1 cellular context compared by ENCODE assay signal in genomic region chr2:128178650-128179460, GRCh38.
TF ChIP-seq lines count a peak whose summit lies in the region.

No MANE protein-coding gene starts in this region.

TF ChIP-seq in HepG2, 621 proteins besides CTCF, POLR2A, EP300 and RAD21 (continued from another document and continues in another):
- TF ChIP-seq, protein P1, sequence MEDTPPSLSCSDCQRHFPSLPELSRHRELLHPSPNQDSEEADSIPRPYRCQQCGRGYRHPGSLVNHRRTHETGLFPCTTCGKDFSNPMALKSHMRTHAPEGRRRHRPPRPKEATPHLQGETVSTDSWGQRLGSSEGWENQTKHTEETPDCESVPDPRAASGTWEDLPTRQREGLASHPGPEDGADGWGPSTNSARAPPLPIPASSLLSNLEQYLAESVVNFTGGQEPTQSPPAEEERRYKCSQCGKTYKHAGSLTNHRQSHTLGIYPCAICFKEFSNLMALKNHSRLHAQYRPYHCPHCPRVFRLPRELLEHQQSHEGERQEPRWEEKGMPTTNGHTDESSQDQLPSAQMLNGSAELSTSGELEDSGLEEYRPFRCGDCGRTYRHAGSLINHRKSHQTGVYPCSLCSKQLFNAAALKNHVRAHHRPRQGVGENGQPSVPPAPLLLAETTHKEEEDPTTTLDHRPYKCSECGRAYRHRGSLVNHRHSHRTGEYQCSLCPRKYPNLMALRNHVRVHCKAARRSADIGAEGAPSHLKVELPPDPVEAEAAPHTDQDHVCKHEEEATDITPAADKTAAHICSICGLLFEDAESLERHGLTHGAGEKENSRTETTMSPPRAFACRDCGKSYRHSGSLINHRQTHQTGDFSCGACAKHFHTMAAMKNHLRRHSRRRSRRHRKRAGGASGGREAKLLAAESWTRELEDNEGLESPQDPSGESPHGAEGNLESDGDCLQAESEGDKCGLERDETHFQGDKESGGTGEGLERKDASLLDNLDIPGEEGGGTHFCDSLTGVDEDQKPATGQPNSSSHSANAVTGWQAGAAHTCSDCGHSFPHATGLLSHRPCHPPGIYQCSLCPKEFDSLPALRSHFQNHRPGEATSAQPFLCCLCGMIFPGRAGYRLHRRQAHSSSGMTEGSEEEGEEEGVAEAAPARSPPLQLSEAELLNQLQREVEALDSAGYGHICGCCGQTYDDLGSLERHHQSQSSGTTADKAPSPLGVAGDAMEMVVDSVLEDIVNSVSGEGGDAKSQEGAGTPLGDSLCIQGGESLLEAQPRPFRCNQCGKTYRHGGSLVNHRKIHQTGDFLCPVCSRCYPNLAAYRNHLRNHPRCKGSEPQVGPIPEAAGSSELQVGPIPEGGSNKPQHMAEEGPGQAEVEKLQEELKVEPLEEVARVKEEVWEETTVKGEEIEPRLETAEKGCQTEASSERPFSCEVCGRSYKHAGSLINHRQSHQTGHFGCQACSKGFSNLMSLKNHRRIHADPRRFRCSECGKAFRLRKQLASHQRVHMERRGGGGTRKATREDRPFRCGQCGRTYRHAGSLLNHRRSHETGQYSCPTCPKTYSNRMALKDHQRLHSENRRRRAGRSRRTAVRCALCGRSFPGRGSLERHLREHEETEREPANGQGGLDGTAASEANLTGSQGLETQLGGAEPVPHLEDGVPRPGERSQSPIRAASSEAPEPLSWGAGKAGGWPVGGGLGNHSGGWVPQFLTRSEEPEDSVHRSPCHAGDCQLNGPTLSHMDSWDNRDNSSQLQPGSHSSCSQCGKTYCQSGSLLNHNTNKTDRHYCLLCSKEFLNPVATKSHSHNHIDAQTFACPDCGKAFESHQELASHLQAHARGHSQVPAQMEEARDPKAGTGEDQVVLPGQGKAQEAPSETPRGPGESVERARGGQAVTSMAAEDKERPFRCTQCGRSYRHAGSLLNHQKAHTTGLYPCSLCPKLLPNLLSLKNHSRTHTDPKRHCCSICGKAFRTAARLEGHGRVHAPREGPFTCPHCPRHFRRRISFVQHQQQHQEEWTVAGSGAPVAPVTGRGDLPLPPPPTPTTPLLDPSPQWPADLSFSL (CRISPR knock-in tag; IDR thresholded peaks at IDR 0.05), result no peak; the same call in 1 of the 2 replicates
- no peak for TF ChIP-seq ZSCAN31 (CRISPR knock-in tag; IDR thresholded peaks at IDR 0.05; ENCODE audit: low read depth)
- TF ChIP-seq KLF15 (CRISPR knock-in tag; IDR thresholded peaks at IDR 0.05; ENCODE audit: borderline replicate concordance), result no peak
- TF ChIP-seq MTA3 (CRISPR knock-in tag; IDR thresholded peaks at IDR 0.05), result no peak
- no peak for TF ChIP-seq ZNF33B (CRISPR knock-in tag; IDR thresholded peaks at IDR 0.05)
- TF ChIP-seq, protein P2, sequence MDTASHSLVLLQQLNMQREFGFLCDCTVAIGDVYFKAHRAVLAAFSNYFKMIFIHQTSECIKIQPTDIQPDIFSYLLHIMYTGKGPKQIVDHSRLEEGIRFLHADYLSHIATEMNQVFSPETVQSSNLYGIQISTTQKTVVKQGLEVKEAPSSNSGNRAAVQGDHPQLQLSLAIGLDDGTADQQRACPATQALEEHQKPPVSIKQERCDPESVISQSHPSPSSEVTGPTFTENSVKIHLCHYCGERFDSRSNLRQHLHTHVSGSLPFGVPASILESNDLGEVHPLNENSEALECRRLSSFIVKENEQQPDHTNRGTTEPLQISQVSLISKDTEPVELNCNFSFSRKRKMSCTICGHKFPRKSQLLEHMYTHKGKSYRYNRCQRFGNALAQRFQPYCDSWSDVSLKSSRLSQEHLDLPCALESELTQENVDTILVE (CRISPR knock-in tag; IDR thresholded peaks at IDR 0.05), result peak; percentile 23; the same call in 1 of the 2 replicates
- TF ChIP-seq ZNF879 (CRISPR knock-in tag; IDR thresholded peaks at IDR 0.05), result no peak
- no peak for TF ChIP-seq ZNF326 (CRISPR knock-in tag; IDR thresholded peaks at IDR 0.05; ENCODE audit: borderline replicate concordance)
- TF ChIP-seq NCOR1 (IDR thresholded peaks at IDR 0.05; ENCODE audit: borderline replicate concordance, low read length), result peak; percentile 95; the same call in 1 of the 2 replicates
- peak; percentile 15; the same call in 1 of the 2 replicates for TF ChIP-seq KDM2A (CRISPR knock-in tag; IDR thresholded peaks at IDR 0.05; ENCODE audit: borderline replicate concordance, low read depth)
- no peak for TF ChIP-seq ZNF572 (CRISPR knock-in tag; IDR thresholded peaks at IDR 0.05)
- TF ChIP-seq GABPB1 (CRISPR knock-in tag; IDR thresholded peaks at IDR 0.05), result peak; percentile 36; the same call in 1 of the 2 replicates
- no peak for TF ChIP-seq ZNF431 (CRISPR knock-in tag; IDR thresholded peaks at IDR 0.05; ENCODE audit: borderline replicate concordance, low read depth)
- TF ChIP-seq TOPORS (CRISPR knock-in tag; IDR thresholded peaks at IDR 0.05), result no peak; the same call in 1 of the 2 replicates
- TF ChIP-seq TARDBP (CRISPR knock-in tag; IDR thresholded peaks at IDR 0.05), result peak; percentile 93
- TF ChIP-seq ZNF703 (CRISPR knock-in tag; IDR thresholded peaks at IDR 0.05; ENCODE audit: borderline replicate concordance), result no peak
- peak; percentile 58; the same call in 1 of the 2 replicates for TF ChIP-seq KLF11 (CRISPR knock-in tag; IDR thresholded peaks at IDR 0.05)
- TF ChIP-seq, protein P3, sequence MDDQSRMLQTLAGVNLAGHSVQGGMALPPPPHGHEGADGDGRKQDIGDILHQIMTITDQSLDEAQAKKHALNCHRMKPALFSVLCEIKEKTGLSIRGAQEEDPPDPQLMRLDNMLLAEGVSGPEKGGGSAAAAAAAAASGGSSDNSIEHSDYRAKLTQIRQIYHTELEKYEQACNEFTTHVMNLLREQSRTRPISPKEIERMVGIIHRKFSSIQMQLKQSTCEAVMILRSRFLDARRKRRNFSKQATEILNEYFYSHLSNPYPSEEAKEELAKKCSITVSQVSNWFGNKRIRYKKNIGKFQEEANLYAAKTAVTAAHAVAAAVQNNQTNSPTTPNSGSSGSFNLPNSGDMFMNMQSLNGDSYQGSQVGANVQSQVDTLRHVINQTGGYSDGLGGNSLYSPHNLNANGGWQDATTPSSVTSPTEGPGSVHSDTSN (CRISPR knock-in tag; IDR thresholded peaks at IDR 0.05; ENCODE audit: borderline replicate concordance), result no peak
- no peak for TF ChIP-seq RELA (CRISPR knock-in tag; IDR thresholded peaks at IDR 0.05)
- TF ChIP-seq CC2D1A (CRISPR knock-in tag; IDR thresholded peaks at IDR 0.05), result 0 out of 2 replicates have a peak, but pooled peaks have one; percentile 21
- TF ChIP-seq LCORL (IDR thresholded peaks at IDR 0.05), result peak; percentile 59; the same call in 1 of the 2 replicates
- TF ChIP-seq LCORL (CRISPR knock-in tag; IDR thresholded peaks at IDR 0.05), result peak; percentile 38; the same call in 1 of the 2 replicates
- TF ChIP-seq ZNF264 (CRISPR knock-in tag; IDR thresholded peaks at IDR 0.05), result peak; percentile 82
- TF ChIP-seq, protein P4, sequence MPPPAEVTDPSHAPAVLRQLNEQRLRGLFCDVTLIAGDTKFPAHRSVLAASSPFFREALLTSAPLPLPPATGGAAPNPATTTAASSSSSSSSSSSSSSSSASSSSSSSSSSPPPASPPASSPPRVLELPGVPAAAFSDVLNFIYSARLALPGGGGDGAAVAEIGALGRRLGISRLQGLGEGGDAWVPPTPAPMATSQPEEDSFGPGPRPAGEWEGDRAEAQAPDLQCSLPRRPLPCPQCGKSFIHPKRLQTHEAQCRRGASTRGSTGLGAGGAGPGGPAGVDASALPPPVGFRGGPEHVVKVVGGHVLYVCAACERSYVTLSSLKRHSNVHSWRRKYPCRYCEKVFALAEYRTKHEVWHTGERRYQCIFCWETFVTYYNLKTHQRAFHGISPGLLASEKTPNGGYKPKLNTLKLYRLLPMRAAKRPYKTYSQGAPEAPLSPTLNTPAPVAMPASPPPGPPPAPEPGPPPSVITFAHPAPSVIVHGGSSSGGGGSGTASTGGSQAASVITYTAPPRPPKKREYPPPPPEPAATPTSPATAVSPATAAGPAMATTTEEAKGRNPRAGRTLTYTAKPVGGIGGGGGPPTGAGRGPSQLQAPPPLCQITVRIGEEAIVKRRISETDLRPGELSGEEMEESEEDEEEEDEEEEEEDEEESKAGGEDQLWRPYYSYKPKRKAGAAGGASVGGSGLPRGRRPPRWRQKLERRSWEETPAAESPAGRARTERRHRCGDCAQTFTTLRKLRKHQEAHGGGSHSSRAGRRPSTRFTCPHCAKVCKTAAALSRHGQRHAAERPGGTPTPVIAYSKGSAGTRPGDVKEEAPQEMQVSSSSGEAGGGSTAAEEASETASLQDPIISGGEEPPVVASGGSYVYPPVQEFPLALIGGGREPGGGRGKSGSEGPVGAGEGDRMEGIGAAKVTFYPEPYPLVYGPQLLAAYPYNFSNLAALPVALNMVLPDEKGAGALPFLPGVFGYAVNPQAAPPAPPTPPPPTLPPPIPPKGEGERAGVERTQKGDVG (CRISPR knock-in tag; IDR thresholded peaks at IDR 0.05; ENCODE audit: borderline replicate concordance), result no peak
- TF ChIP-seq ZNF850 (CRISPR knock-in tag; conservative IDR thresholded peaks at IDR 0.05), result no peak
- no peak for TF ChIP-seq MZF1 (CRISPR knock-in tag; IDR thresholded peaks at IDR 0.05; ENCODE audit: borderline replicate concordance)
- TF ChIP-seq, protein P5, sequence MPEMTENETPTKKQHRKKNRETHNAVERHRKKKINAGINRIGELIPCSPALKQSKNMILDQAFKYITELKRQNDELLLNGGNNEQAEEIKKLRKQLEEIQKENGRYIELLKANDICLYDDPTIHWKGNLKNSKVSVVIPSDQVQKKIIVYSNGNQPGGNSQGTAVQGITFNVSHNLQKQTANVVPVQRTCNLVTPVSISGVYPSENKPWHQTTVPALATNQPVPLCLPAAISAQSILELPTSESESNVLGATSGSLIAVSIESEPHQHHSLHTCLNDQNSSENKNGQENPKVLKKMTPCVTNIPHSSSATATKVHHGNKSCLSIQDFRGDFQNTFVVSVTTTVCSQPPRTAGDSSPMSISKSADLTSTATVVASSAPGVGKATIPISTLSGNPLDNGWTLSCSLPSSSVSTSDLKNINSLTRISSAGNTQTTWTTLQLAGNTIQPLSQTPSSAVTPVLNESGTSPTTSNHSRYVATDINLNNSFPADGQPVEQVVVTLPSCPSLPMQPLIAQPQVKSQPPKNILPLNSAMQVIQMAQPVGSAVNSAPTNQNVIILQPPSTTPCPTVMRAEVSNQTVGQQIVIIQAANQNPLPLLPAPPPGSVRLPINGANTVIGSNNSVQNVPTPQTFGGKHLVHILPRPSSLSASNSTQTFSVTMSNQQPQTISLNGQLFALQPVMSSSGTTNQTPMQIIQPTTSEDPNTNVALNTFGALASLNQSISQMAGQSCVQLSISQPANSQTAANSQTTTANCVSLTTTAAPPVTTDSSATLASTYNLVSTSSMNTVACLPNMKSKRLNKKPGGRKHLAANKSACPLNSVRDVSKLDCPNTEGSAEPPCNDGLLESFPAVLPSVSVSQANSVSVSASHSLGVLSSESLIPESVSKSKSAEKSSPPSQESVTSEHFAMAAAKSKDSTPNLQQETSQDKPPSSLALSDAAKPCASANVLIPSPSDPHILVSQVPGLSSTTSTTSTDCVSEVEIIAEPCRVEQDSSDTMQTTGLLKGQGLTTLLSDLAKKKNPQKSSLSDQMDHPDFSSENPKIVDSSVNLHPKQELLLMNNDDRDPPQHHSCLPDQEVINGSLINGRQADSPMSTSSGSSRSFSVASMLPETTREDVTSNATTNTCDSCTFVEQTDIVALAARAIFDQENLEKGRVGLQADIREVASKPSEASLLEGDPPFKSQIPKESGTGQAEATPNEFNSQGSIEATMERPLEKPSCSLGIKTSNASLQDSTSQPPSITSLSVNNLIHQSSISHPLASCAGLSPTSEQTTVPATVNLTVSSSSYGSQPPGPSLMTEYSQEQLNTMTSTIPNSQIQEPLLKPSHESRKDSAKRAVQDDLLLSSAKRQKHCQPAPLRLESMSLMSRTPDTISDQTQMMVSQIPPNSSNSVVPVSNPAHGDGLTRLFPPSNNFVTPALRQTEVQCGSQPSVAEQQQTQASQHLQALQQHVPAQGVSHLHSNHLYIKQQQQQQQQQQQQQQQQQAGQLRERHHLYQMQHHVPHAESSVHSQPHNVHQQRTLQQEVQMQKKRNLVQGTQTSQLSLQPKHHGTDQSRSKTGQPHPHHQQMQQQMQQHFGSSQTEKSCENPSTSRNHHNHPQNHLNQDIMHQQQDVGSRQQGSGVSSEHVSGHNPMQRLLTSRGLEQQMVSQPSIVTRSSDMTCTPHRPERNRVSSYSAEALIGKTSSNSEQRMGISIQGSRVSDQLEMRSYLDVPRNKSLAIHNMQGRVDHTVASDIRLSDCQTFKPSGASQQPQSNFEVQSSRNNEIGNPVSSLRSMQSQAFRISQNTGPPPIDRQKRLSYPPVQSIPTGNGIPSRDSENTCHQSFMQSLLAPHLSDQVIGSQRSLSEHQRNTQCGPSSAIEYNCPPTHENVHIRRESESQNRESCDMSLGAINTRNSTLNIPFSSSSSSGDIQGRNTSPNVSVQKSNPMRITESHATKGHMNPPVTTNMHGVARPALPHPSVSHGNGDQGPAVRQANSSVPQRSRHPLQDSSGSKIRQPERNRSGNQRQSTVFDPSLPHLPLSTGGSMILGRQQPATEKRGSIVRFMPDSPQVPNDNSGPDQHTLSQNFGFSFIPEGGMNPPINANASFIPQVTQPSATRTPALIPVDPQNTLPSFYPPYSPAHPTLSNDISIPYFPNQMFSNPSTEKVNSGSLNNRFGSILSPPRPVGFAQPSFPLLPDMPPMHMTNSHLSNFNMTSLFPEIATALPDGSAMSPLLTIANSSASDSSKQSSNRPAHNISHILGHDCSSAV (CRISPR knock-in tag; IDR thresholded peaks at IDR 0.05; ENCODE audit: borderline replicate concordance), result no peak
- no peak for TF ChIP-seq ZNF281 (CRISPR knock-in tag; IDR thresholded peaks at IDR 0.05; ENCODE audit: borderline replicate concordance)
- no peak for TF ChIP-seq FLYWCH1 (CRISPR knock-in tag; IDR thresholded peaks at IDR 0.05)
- no peak for TF ChIP-seq ZNF446 (CRISPR knock-in tag; IDR thresholded peaks at IDR 0.05)
- TF ChIP-seq HNRNPLL (IDR thresholded peaks at IDR 0.05; ENCODE audit: low read depth, low read length, poor library complexity, severe bottlenecking), result no peak
- peak; percentile 43; the same call in 1 of the 2 replicates for TF ChIP-seq ZMYM2 (CRISPR knock-in tag; IDR thresholded peaks at IDR 0.05)
- TF ChIP-seq ZNF20 (CRISPR knock-in tag; IDR thresholded peaks at IDR 0.05), result no peak
- TF ChIP-seq ZNF124 (CRISPR knock-in tag; IDR thresholded peaks at IDR 0.05), result peak; percentile 60; the same call in 1 of the 2 replicates
